ENCODE assay signal across 18 cellular contexts in genomic region chr2:108938069-108938710, GRCh38. TPM values are rescaled to one million over a fixed set of nuclear protein-coding genes. Genes with fewer than 3 reads are reported as not detected.
DNase-seq lines count a peak whose midpoint lies in the region; ATAC-seq and TF ChIP-seq lines count a peak whose summit lies in the region.
"Had no signal": no experiment of that assay in that cellular context is flagged by ENCODE, and none has a peak within 500 bp of the region (broad histone marks: within the 10 kb centered on the region; RNA-seq: fewer than 3 reads in every experiment).

No MANE protein-coding gene starts in this region.

- H3K36me3 ChIP-seq in DND-41 (ENCODE audit: insufficient read depth, low read length): no peaks in the 10 kb centered on the region
- H3K36me3 ChIP-seq in naive thymus-derived CD4-positive, alpha-beta T cell (ENCODE audit: control insufficient read depth in 2 of 3, insufficient read depth in 3 of 3, low read length in 3 of 3): peaks cover 0 to 7% (median 0%) of the 10 kb centered on the region in 3 experiments
- H3K36me3 ChIP-seq in testis (ENCODE audit: low read depth, missing control alignments): no peaks in the 10 kb centered on the region
- H3K36me3 ChIP-seq in heart left ventricle: no peaks in the 10 kb centered on the region
- H3K36me3 ChIP-seq: left lung had no signal

- no peak for TF ChIP-seq CTCF in DND-41 (IDR thresholded peaks at IDR 0.05; ENCODE audit: borderline replicate concordance, extremely low read depth, low read length, poor library complexity, severe bottlenecking)
- no peak for TF ChIP-seq CTCF in VCaP (conservative IDR thresholded peaks at IDR 0.05)
- no peak for TF ChIP-seq CTCF in testis (IDR thresholded peaks at IDR 0.05)
- no peak for TF ChIP-seq CTCF in heart left ventricle (IDR thresholded peaks at IDR 0.05)

- no peaks in the 10 kb centered on the region for H3K36me3 Mint-ChIP-seq in activated CD4-positive, alpha-beta T cell treated with anti-CD3 and anti-CD28 coated beads, Interleukin-2, amount 10 ng/mL, durations not matched to agents 7 days and 5 days (ENCODE audit: low read depth)
- H3K36me3 Mint-ChIP-seq in naive thymus-derived CD4-positive, alpha-beta T cell: peaks cover 0 to 27% (median 4%) of the 10 kb centered on the region in 5 donors
- H3K36me3 Mint-ChIP-seq: type B pancreatic cell had no signal

- peaks cover 2% of the 10 kb centered on the region for H3K9me3 Mint-ChIP-seq in activated CD4-positive, alpha-beta T cell treated with anti-CD3 and anti-CD28 coated beads, Interleukin-2, amount 10 ng/mL, durations not matched to agents 7 days and 5 days
- H3K9me3 Mint-ChIP-seq in naive thymus-derived CD4-positive, alpha-beta T cell: no peaks in the 10 kb centered on the region
- H3K9me3 Mint-ChIP-seq: type B pancreatic cell had no signal

- H3K9ac ChIP-seq in DND-41 (ENCODE audit: low read depth, low read length): no peak overlapping the region
- H3K9ac ChIP-seq: SK-N-SH had no signal

- no peak overlapping the region for H3K4me3 Mint-ChIP-seq in activated CD4-positive, alpha-beta T cell treated with anti-CD3 and anti-CD28 coated beads, Interleukin-2, amount 10 ng/mL, durations not matched to agents 7 days and 5 days
- peak overlapping the region in 9 of 10 donors; percentile 22 to 64 (median 45) for H3K4me3 Mint-ChIP-seq in naive thymus-derived CD4-positive, alpha-beta T cell
- H3K4me3 Mint-ChIP-seq: type B pancreatic cell had no signal

- H2AFZ ChIP-seq in DND-41 (ENCODE audit: low read depth, low read length): no peak overlapping the region

- intact Hi-C loops in naive thymus-derived CD4-positive, alpha-beta T cell (cut with micrococcal nuclease): no loop called here
- intact Hi-C loops in testis (cut with DNase I; ENCODE audit: low total_unique reads): no loop called here
- intact Hi-C loops in heart left ventricle (cut with DNase I): loop anchor here in 2 of 10 donors (10.0 kb wide), 1 partner anchor 577 kb away; no protein-coding TSS in a partner anchor

- ATAC-seq in DND-41 (ENCODE audit: insufficient read depth, low read depth) (peak; percentile 80), heart left ventricle (no peak)
- ATAC-seq in naive thymus-derived CD4-positive, alpha-beta T cell: no peak
- ATAC-seq: esophagus mucosa, left lung had no signal

- peak; percentile 24 for DNase-seq in activated CD4-positive, alpha-beta T cell treated with anti-CD3 and anti-CD28 coated beads, Interleukin-2, amount 10 ng/mL, durations not matched to agents 7 days and 5 days
- DNase-seq in activated CD4-positive, alpha-beta T cell treated with anti-CD3 and anti-CD28 coated beads for 4 hours: no peak
- DNase-seq in DND-41 (peak; percentile 37), medulla oblongata (ENCODE audit: extremely low spot score) (no peak), testis (no peak), heart left ventricle (no peak)
- peak in 3 of 9 donors; percentile 4 to 28 (median 21) for DNase-seq in naive thymus-derived CD4-positive, alpha-beta T cell
- DNase-seq: ACHN, COR-L47, left lung, nucleus accumbens, SK-N-SH had no signal

- no peak for TF ChIP-seq POLR2A in testis (IDR thresholded peaks at IDR 0.05)
- TF ChIP-seq POLR2A in heart left ventricle (IDR thresholded peaks at IDR 0.05): no peak

- H3K27me3 ChIP-seq in DND-41 (ENCODE audit: insufficient read depth, low read length, poor library complexity) (no peaks in the 10 kb centered on the region), testis (no peaks in the 10 kb centered on the region), heart left ventricle (no peaks in the 10 kb centered on the region)
- no peaks in the 10 kb centered on the region for H3K27me3 ChIP-seq in naive thymus-derived CD4-positive, alpha-beta T cell (ENCODE audit: control insufficient read depth in 2 of 2, insufficient read depth in 2 of 2, low read length in 2 of 2)
- H3K27me3 ChIP-seq: left lung had no signal

- peaks cover 20% of the 10 kb centered on the region for H3K4me1 Mint-ChIP-seq in activated CD4-positive, alpha-beta T cell treated with anti-CD3 and anti-CD28 coated beads, Interleukin-2, amount 10 ng/mL, durations not matched to agents 7 days and 5 days
- peaks cover 10 to 79% (median 59%) of the 10 kb centered on the region in 7 donors for H3K4me1 Mint-ChIP-seq in naive thymus-derived CD4-positive, alpha-beta T cell

- 63 to 75% methylated on average over 9 of the region's 9 CpGs for WGBS in testis, 2 donors
- 60 to 66% (median 61%) methylated on average over 9 of the region's 9 CpGs for WGBS in heart left ventricle, 4 donors

- H3K27ac Mint-ChIP-seq in activated CD4-positive, alpha-beta T cell treated with anti-CD3 and anti-CD28 coated beads, Interleukin-2, amount 10 ng/mL, durations not matched to agents 7 days and 5 days: peak overlapping the region; percentile 43
- peak overlapping the region in 6 of 9 donors; percentile 1 to 91 (median 58) for H3K27ac Mint-ChIP-seq in naive thymus-derived CD4-positive, alpha-beta T cell
- H3K27ac Mint-ChIP-seq: type B pancreatic cell had no signal

- H3K27me3 Mint-ChIP-seq in activated CD4-positive, alpha-beta T cell treated with anti-CD3 and anti-CD28 coated beads, Interleukin-2, amount 10 ng/mL, durations not matched to agents 7 days and 5 days: no peaks in the 10 kb centered on the region
- H3K27me3 Mint-ChIP-seq in naive thymus-derived CD4-positive, alpha-beta T cell: no peaks in the 10 kb centered on the region
- H3K27me3 Mint-ChIP-seq: type B pancreatic cell had no signal

- H3K4me1 ChIP-seq in DND-41 (ENCODE audit: insufficient read depth, low read length) (peaks cover 6% of the 10 kb centered on the region), testis (peaks cover 3% of the 10 kb centered on the region), heart left ventricle (peaks cover 0 to 31% (median 3%) of the 10 kb centered on the region in 12 donors)
- peaks cover 0 to 10% of the 10 kb centered on the region in 2 donors for H3K4me1 ChIP-seq in naive thymus-derived CD4-positive, alpha-beta T cell (ENCODE audit: control insufficient read depth in 2 of 2, insufficient read depth in 2 of 2, low read length in 2 of 2)
- H3K4me1 ChIP-seq: left lung had no signal

- CTCF ChIA-PET in activated CD4-positive, alpha-beta T cell treated with anti-CD3 and anti-CD28 coated beads, Interleukin-2, amount 10 ng/mL, durations not matched to agents 7 days and 5 days (lab: Charles Lee): no interaction called here
- CTCF ChIA-PET in naive thymus-derived CD4-positive, alpha-beta T cell (lab: Charles Lee): interaction anchor here (1.0 kb wide), 1 partner anchor 47 kb away, joined by 3 read pairs; no protein-coding TSS in a partner anchor

- H3K4me2 ChIP-seq in DND-41 (ENCODE audit: insufficient read depth, low read length): no peak overlapping the region
- H3K4me2 ChIP-seq: SK-N-SH had no signal

- H3K4me3 ChIP-seq in DND-41 (ENCODE audit: low read depth in 1 of 2, low read length in 2 of 2) (no peak overlapping the region), testis (no peak overlapping the region), heart left ventricle (no peak overlapping the region)
- no peak overlapping the region for H3K4me3 ChIP-seq in naive thymus-derived CD4-positive, alpha-beta T cell (ENCODE audit: low read length)
- H3K4me3 ChIP-seq: left lung had no signal

- no peak overlapping the region for H3K27ac ChIP-seq in DND-41 (ENCODE audit: low read length)
- peak overlapping the region; percentile 40 for H3K27ac ChIP-seq in VCaP
- no peak overlapping the region for H3K27ac ChIP-seq in naive thymus-derived CD4-positive, alpha-beta T cell (ENCODE audit: low read depth, low read length)
- H3K27ac ChIP-seq in testis: no peak overlapping the region
- H3K27ac ChIP-seq in heart left ventricle: no peak overlapping the region
- H3K27ac ChIP-seq: left lung had no signal

- H3K79me2 ChIP-seq in DND-41 (ENCODE audit: insufficient read depth, low read length): no peaks in the 10 kb centered on the region

- H3K9me3 ChIP-seq in DND-41 (ENCODE audit: insufficient read depth, low read length, severe bottlenecking) (no peaks in the 10 kb centered on the region), testis (no peaks in the 10 kb centered on the region), heart left ventricle (no peaks in the 10 kb centered on the region)
- H3K9me3 ChIP-seq in naive thymus-derived CD4-positive, alpha-beta T cell (ENCODE audit: control insufficient read depth in 2 of 3, low read length in 3 of 3): no peaks in the 10 kb centered on the region
- H3K9me3 ChIP-seq: left lung, SK-N-SH had no signal

- no peaks in the 10 kb centered on the region for H4K20me1 ChIP-seq in DND-41 (ENCODE audit: insufficient read depth, low read length)

- POLR2A ChIA-PET in activated CD4-positive, alpha-beta T cell treated with anti-CD3 and anti-CD28 coated beads, Interleukin-2, amount 10 ng/mL, durations not matched to agents 7 days and 5 days (lab: Charles Lee): no interaction called here
- POLR2A ChIA-PET in naive thymus-derived CD4-positive, alpha-beta T cell (lab: Charles Lee): interaction anchor here (0.6 to 0.7 kb wide), 2 partner anchors 100 to 152 kb away, joined by 3 read pairs; partner anchors contain the start of gene CCDC138

RNA-seq across cellular contexts. Expression of gene EDAR, which starts 50.8 kb away (rescaled TPM):
- under 1 TPM; 0.87 TPM for total RNA-seq in activated CD4-positive, alpha-beta T cell treated with anti-CD3 and anti-CD28 coated beads, Interleukin-2, amount 10 ng/mL, durations not matched to agents 7 days and 5 days
- 10 to 100 TPM in 4 of 5 experiments, under 1 TPM in 1; 0.17 to 26.8 (median 21.6) TPM for total RNA-seq in naive thymus-derived CD4-positive, alpha-beta T cell
- polyA plus RNA-seq in naive thymus-derived CD4-positive, alpha-beta T cell: 10 to 100 TPM; 11.9 to 24.3 TPM
- under 1 TPM; 0.39 to 0.74 TPM for total RNA-seq in testis
- 0.30 TPM for polyA plus RNA-seq in testis (ENCODE audit: insufficient read depth, low read depth, low replicate concordance)
- under 1 TPM in 2 of 9 donors, not detected in 7; 0.16 to 0.20 TPM for total RNA-seq in heart left ventricle
- under 1 TPM in 1 of 2 donors, not detected in 1; 0.01 TPM for polyA plus RNA-seq in heart left ventricle
- total RNA-seq: Daoy, glomerular endothelial cell, HT1080 had no signal
- polyA plus RNA-seq: SK-N-SH had no signal

Comparison
In these comparisons a context has a peak if more than half of its experiments do, and no peak if none do; other contexts are left out.
1. DNase-seq: peak in activated CD4-positive, alpha-beta T cell treated with anti-CD3 and anti-CD28 coated beads, Interleukin-2, amount 10 ng/mL, durations not matched to agents 7 days and 5 days (single experiment) and DND-41 (single experiment); none in activated CD4-positive, alpha-beta T cell treated with anti-CD3 and anti-CD28 coated beads for 4 hours (0 of 2), medulla oblongata (single experiment), testis (single experiment) and heart left ventricle (0 of 5).